Comparison of ENCODE assay signal across 8 cellular contexts in the genomic region with DNA sequence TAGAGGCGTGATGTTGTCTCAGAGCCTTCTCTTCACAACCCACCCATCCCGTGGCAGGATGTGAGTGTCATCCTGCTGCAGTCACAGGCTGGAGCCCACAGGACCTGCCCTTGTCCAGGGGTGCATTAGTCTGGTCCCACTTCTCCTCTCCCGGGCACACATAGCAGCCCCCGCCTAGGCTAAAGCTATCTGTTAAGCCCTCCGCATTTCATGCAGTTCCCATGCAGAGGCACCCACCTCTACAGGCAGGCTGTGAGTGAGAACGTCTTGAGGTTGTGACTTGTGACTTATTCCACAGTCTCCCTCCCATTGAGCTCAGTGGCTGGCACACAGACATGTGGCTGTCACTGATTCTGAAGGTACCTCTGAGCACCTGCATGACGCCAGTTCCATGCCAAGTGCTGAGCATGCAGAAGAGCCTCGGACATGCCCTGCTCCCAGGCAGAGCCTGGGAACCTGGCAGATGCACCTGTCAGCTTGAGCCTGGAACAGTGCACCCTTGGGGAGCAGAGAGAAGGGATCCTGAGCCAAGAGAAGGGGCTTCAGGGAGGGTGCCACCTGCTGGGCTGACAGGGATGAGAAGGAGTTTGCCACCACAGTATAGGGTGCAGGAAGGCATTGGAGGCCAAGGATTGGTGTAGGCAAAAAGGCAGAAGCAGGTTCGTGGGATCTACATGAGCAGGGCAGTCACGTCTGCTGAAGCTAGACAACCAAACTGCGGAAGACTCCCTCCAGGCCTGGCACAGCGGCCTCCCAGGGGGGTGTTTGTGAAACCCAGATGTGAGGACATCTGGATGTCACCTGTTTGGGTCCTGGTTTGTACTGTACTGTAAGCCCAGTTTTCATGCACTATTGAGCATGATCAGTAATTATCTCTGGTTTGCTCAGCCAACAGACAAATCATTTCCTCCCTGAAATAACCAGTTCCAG.
DNase-seq lines count a peak whose midpoint lies in the region; ATAC-seq and TF ChIP-seq lines count a peak whose summit lies in the region.

No MANE protein-coding gene starts in this region.

- H3K27me3 ChIP-seq in DND-41 (ENCODE audit: insufficient read depth, low read length, poor library complexity) (no peaks in the 10 kb centered on the region), Karpas-422 (ENCODE audit: low read length) (no peaks in the 10 kb centered on the region)

- DNase-seq in DND-41 (peak; percentile 6), Karpas-422 (peak; percentile 67), astrocyte of the cerebellum (ENCODE audit: low read depth) (no peak), mucosa of descending colon (peak in 1 of 3 donors; percentile 38), T-helper 2 cell (no peak)
- DNase-seq in activated T-cell treated with anti-CD3 and anti-CD28 coated beads, Interleukin-2, amount 50 U/mL, for 1 hour, result no peak

- no peak overlapping the region for H3K4me3 ChIP-seq in DND-41 (ENCODE audit: low read depth in 1 of 2, low read length in 2 of 2)
- H3K4me3 ChIP-seq in Karpas-422 (ENCODE audit: low read length), result no peak overlapping the region
- no peak overlapping the region for H3K4me3 ChIP-seq in astrocyte of the cerebellum (ENCODE audit: low read depth, low read length)
- no peak overlapping the region for H3K4me3 ChIP-seq in mucosa of descending colon

- TF ChIP-seq CTCF in DND-41 (IDR thresholded peaks at IDR 0.05; ENCODE audit: borderline replicate concordance, extremely low read depth, low read length, poor library complexity, severe bottlenecking) (peak; percentile 46), astrocyte of the cerebellum (IDR thresholded peaks at IDR 0.05; ENCODE audit: low read depth, low read length, missing control alignments) (peak; percentile 15), mucosa of descending colon (IDR thresholded peaks at IDR 0.05) (no peak)

- ATAC-seq in DND-41 (ENCODE audit: insufficient read depth, low read depth) (peak; percentile 33; the same call in 1 of the 3 replicates), mucosa of descending colon (peak; percentile 39), HG02588 (IDR thresholded peaks at IDR 0.05; ENCODE audit: unreplicated experiment) (no peak), HG03135 (IDR thresholded peaks at IDR 0.05; ENCODE audit: unreplicated experiment) (no peak)

- in situ Hi-C loops in astrocyte of the cerebellum (cut with HindIII; ENCODE audit: low sequenced_read_pairs), result no loop called here

- H3K36me3 ChIP-seq in DND-41 (ENCODE audit: insufficient read depth, low read length), result no peaks in the 10 kb centered on the region
- H3K36me3 ChIP-seq in Karpas-422 (ENCODE audit: insufficient read depth, low read length), result no peaks in the 10 kb centered on the region
- H3K36me3 ChIP-seq in mucosa of descending colon (ENCODE audit: low read depth), result no peaks in the 10 kb centered on the region

- intact Hi-C loops in mucosa of descending colon (cut with DNase I, micrococcal nuclease), result no loop called here

- H3K9ac ChIP-seq in DND-41 (ENCODE audit: low read depth, low read length) (no peak overlapping the region), Karpas-422 (ENCODE audit: low read length) (no peak overlapping the region)

- H3K9me3 ChIP-seq in DND-41 (ENCODE audit: insufficient read depth, low read length, severe bottlenecking) (no peaks in the 10 kb centered on the region), Karpas-422 (ENCODE audit: low read length) (no peaks in the 10 kb centered on the region), mucosa of descending colon (no peaks in the 10 kb centered on the region)

- no peaks in the 10 kb centered on the region for H3K4me1 ChIP-seq in DND-41 (ENCODE audit: insufficient read depth, low read length)
- H3K4me1 ChIP-seq in Karpas-422 (ENCODE audit: low read length), result no peaks in the 10 kb centered on the region
- no peaks in the 10 kb centered on the region for H3K4me1 ChIP-seq in mucosa of descending colon (ENCODE audit: low read depth)

- H3K27ac ChIP-seq in DND-41 (ENCODE audit: low read length) (no peak overlapping the region), Karpas-422 (ENCODE audit: low read length) (no peak overlapping the region)

- H3K4me2 ChIP-seq in DND-41 (ENCODE audit: insufficient read depth, low read length) (no peak overlapping the region), Karpas-422 (ENCODE audit: low read depth, low read length, poor library complexity, severe bottlenecking) (no peak overlapping the region)

- H3K79me2 ChIP-seq in DND-41 (ENCODE audit: insufficient read depth, low read length) (no peaks in the 10 kb centered on the region), Karpas-422 (ENCODE audit: low read length) (no peaks in the 10 kb centered on the region)

- H2AFZ ChIP-seq in DND-41 (ENCODE audit: low read depth, low read length) (no peak overlapping the region), Karpas-422 (ENCODE audit: low read length) (no peak overlapping the region)

- peaks cover 19% of the 10 kb centered on the region for H4K20me1 ChIP-seq in DND-41 (ENCODE audit: insufficient read depth, low read length)
- no peaks in the 10 kb centered on the region for H4K20me1 ChIP-seq in Karpas-422 (ENCODE audit: insufficient read depth, low read depth, low read length)

- no peaks in the 10 kb centered on the region for H3K9me2 ChIP-seq in Karpas-422 (replicated peaks; ENCODE audit: insufficient read depth, low read length)

Comparison
In these comparisons a context has a peak if more than half of its experiments do, and no peak if none do; other contexts are left out.
1. ATAC-seq: peak in DND-41 (single experiment) and mucosa of descending colon (single experiment); none in HG02588 (single experiment) and HG03135 (single experiment).
2. DNase-seq: peak in DND-41 (single experiment) and Karpas-422 (single experiment); none in astrocyte of the cerebellum (single experiment), activated T-cell treated with anti-CD3 and anti-CD28 coated beads, Interleukin-2, amount 50 U/mL, for 1 hour (single experiment) and T-helper 2 cell (0 of 5).